In the genomic region with DNA sequence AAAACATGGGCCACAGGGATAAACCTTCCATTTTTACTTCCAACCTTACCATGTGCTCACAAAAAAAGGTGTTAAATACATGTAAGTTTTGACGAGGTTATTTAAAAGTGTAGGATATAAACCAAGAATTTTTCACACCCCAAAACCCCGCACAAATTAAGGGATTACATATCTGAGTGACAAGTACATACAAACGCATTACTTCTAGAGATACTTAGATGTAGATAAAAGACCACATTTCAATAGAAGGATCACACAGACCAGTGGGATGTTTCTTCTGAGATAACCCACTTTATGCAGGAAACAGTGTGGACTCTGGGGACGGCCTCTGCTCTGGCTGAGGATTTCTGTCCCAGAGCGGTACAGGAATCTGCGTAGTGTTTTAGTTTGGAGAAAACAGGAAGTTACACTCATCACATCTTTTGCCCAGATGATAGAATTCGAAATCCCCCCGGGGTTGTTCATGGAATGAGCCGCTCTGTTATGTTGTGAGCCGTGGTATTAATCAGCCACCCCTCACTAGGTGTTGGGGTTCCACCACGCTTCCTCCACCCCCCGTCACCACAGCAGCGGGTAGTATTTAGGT, we compare ENCODE assay signal across 8 cellular contexts. TPM values are rescaled to one million over a fixed set of nuclear protein-coding genes. Genes with fewer than 3 reads are reported as not detected.
A peak's percentile ranks its signal among the peaks of the same experiment; 100 is the strongest.
DNase-seq lines count a peak whose midpoint lies in the region; ATAC-seq and TF ChIP-seq lines count a peak whose summit lies in the region.

No MANE protein-coding gene starts in this region.

- H3K4me3 ChIP-seq in left lung = peak overlapping the region; percentile 74 to 83

- H3K9me3 Mint-ChIP-seq in MCF 10A (ENCODE audit: unreplicated experiment) = no peaks in the 10 kb centered on the region

- H3K27ac Mint-ChIP-seq in T-helper 17 cell (peak overlapping the region; percentile 91), MCF 10A (ENCODE audit: low read depth, unreplicated experiment) (peak overlapping the region; percentile 71)

- no peaks in the 10 kb centered on the region for H3K9me3 ChIP-seq in ES-I3 (ENCODE audit: control insufficient read depth, insufficient read depth, low read length)
- peaks cover 3% of the 10 kb centered on the region for H3K9me3 ChIP-seq in T-helper 17 cell (ENCODE audit: control insufficient read depth, low read length, poor library complexity, severe bottlenecking)
- H3K9me3 ChIP-seq in left lung = no peaks in the 10 kb centered on the region

- H3K4me1 ChIP-seq in ES-I3 (ENCODE audit: insufficient read depth, low read length) (peaks cover 20% of the 10 kb centered on the region), left lung (peaks cover 20 to 31% of the 10 kb centered on the region in 2 donors)

- no peak for ATAC-seq in T-helper 17 cell
- ATAC-seq in left lung = no peak
- no peak for ATAC-seq in HG03095 (IDR thresholded peaks at IDR 0.05; ENCODE audit: unreplicated experiment)
- no peak for ATAC-seq in GM18858 (IDR thresholded peaks at IDR 0.05; ENCODE audit: unreplicated experiment)

- peak in 1 of 3 donors; percentile 13 for DNase-seq in T-helper 17 cell
- no peak for DNase-seq in MCF 10A (ENCODE audit: unreplicated experiment)
- no peak for DNase-seq in left lung
- peak; percentile 37 to 66 (median 49) for DNase-seq in stimulated activated CD4-positive, alpha-beta T cell treated with anti-CD3 and anti-CD28 coated beads, TNF-alpha, amount 100 ng/mL, for 48 hours (ENCODE audit: low read depth in 3 of 3)
- no peak for DNase-seq in GDM1 (lab: John Stamatoyannopoulos, UW)

- POLR2A ChIA-PET in MCF 10A (lab: Yijun Ruan, JAX) = interaction anchor here (1.1 to 3.9 kb wide), 5 partner anchors 11 to 159 kb away, joined by 3 to 23 read pairs (median 5); no protein-coding TSS in a partner anchor

- CTCF ChIA-PET in MCF 10A (lab: Yijun Ruan, JAX) = no interaction called here

- H3K27me3 Mint-ChIP-seq in T-helper 17 cell = no peaks in the 10 kb centered on the region
- no peaks in the 10 kb centered on the region for H3K27me3 Mint-ChIP-seq in MCF 10A (ENCODE audit: insufficient read depth, unreplicated experiment)

- peaks cover 37% of the 10 kb centered on the region for H3K4me1 Mint-ChIP-seq in T-helper 17 cell
- peaks cover 37% of the 10 kb centered on the region for H3K4me1 Mint-ChIP-seq in MCF 10A (ENCODE audit: insufficient read depth, unreplicated experiment)

- BruUV-seq in MCF 10A (replicated peaks; lab: Mats Ljungman, UMichigan) = TSS peak; percentile 70

- TF ChIP-seq CTCF in MCF 10A (IDR thresholded peaks at IDR 0.05; ENCODE audit: unreplicated experiment) (no peak), left lung (IDR thresholded peaks at IDR 0.05) (no peak)

- no peaks in the 10 kb centered on the region for H3K27me3 ChIP-seq in left lung

- peaks cover 2% of the 10 kb centered on the region for H3K36me3 Mint-ChIP-seq in T-helper 17 cell (ENCODE audit: low read depth)
- H3K36me3 Mint-ChIP-seq in MCF 10A (ENCODE audit: insufficient read depth, unreplicated experiment) = no peaks in the 10 kb centered on the region

- H3K9ac ChIP-seq in ES-I3 (ENCODE audit: low read depth, low read length) = peak overlapping the region; percentile 94; the same call in 1 of the 2 replicates

- peak overlapping the region; percentile 96 to 99 for H3K27ac ChIP-seq in left lung

- H3K36me3 ChIP-seq in ES-I3 (ENCODE audit: insufficient read depth, low read length) = no peaks in the 10 kb centered on the region
- H3K36me3 ChIP-seq in left lung = no peaks in the 10 kb centered on the region

- H3K4me3 Mint-ChIP-seq in T-helper 17 cell (peak overlapping the region; percentile 98), MCF 10A (ENCODE audit: unreplicated experiment) (peak overlapping the region; percentile 85)

- intact Hi-C loops in MCF 10A (cut with micrococcal nuclease) = loop anchor here (5.0 to 10.0 kb wide), 2 partner anchors 120 to 187 kb away; a partner anchor contains a TSS
- intact Hi-C loops in left lung (cut with DNase I) = no loop called here

RNA-seq across cellular contexts. Expression of a gene that starts 1.4 kb away (rescaled TPM):
- total RNA-seq in T-helper 17 cell = 10 to 100 TPM; 39.7 to 41.4 TPM
- total RNA-seq in MCF 10A (2022) = 41.2 and 49.2 TPM in 2 replicates
- 10 to 100 TPM; 32.5 to 43.1 TPM for total RNA-seq in left lung

Comparison
In these comparisons a context has a peak if more than half of its experiments do, and no peak if none do; other contexts are left out.
1. DNase-seq: peak in stimulated activated CD4-positive, alpha-beta T cell treated with anti-CD3 and anti-CD28 coated beads, TNF-alpha, amount 100 ng/mL, for 48 hours (3 of 3); none in MCF 10A (single experiment), left lung (0 of 2) and GDM1 (single experiment).